Comparison of ENCODE assay signal across 9 cellular contexts in the genomic region with DNA sequence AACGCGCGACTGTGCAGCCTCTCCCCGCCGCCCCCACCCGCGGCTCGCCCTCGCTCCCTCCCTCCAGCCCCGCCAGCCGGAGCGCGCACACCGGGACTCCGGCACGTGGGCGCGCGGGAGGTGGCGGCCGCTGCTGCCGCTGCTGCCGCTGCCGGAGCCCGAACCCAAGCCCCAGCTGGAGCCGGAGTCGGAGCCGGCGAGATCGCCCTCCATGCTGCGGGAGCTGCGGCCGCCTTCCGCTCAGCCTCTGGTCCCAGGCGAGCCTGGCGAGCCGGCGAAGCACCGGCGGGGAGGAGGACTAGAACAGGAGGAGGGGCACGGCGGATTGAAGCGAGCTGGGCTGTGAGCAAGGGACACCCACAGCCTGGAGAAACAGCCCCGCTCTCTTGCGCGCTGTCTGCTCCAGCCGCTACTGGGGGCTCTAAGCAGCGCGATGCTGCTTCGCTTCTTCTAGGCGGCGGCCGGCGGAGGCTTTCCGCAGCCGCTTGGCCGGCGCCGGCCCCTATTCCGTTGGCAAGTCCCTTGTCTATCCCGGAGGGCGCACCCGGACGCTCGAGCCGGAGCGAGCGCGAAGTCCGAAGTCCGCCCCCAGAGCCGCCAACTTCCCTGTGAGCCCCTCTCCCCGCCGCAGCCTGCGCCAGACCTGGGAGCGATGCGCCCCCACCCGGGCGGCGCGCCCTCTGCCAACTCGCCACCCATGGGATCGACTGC.
DNase-seq lines count a peak whose midpoint lies in the region; ATAC-seq, FAIRE-seq and TF ChIP-seq lines count a peak whose summit lies in the region.
"Had no signal": no experiment of that assay in that cellular context is flagged by ENCODE, and none has a peak within 500 bp of the region (broad histone marks: within the 10 kb centered on the region; RNA-seq: fewer than 3 reads in every experiment).

No MANE protein-coding gene starts in this region.

- TF ChIP-seq CTCF in HEK293 (tag by site-specific recombination; IDR thresholded peaks at IDR 0.05) (no peak), pancreas (IDR thresholded peaks at IDR 0.05) (no peak)

- FAIRE-seq in pancreas (lab: Jason Lieb, UNC) (no peak), GM12891 (lab: Jason Lieb, UNC) (no peak)
- FAIRE-seq: colon had no signal

- H3K27ac ChIP-seq in HEK293 (ENCODE audit: extremely low read depth, low read depth, low read length) (no peak overlapping the region), pancreas (no peak overlapping the region)

- 1% methylated on average over 54 to 83 of the region's 83 CpGs for WGBS in pancreas, 2 donors

- peaks cover 0 to 29% (median 2%) of the 10 kb centered on the region in 4 donors for H3K27me3 ChIP-seq in pancreas

- DNase-seq in amniotic epithelial cell (ENCODE audit: low read depth) (peak; percentile 1), left cardiac atrium (peak; percentile 73), pancreas (peak; percentile 25 to 84 (median 54)), GM12891 (ENCODE audit: insufficient read length, low spot score) (no peak), HEK293T (ENCODE audit: extremely low spot score) (no peak)

- no peak for TF ChIP-seq POLR2A in GM12891 (IDR thresholded peaks at IDR 0.05; ENCODE audit: low read depth, low read length)

- no peaks in the 10 kb centered on the region for H3K9me3 ChIP-seq in HEK293 (ENCODE audit: control insufficient read depth, insufficient read depth, low read depth, low read length)
- H3K9me3 ChIP-seq in pancreas: no peaks in the 10 kb centered on the region

- H3K4me1 ChIP-seq in HEK293 (ENCODE audit: control insufficient read depth, insufficient read depth, low read length) (no peaks in the 10 kb centered on the region), pancreas (no peaks in the 10 kb centered on the region)

- intact Hi-C loops in left cardiac atrium (cut with DNase I) (loop anchor here in 1 of 2 donors (2.0 to 10.0 kb wide), 2 partner anchors 590 to 764 kb away; no protein-coding TSS in a partner anchor), pancreas (cut with DNase I) (no loop called here)

- H3K4me3 ChIP-seq in HEK293 (ENCODE audit: low read depth, low read length): peak overlapping the region; percentile 29
- peak overlapping the region in 2 of 4 donors; percentile 28 to 36 for H3K4me3 ChIP-seq in pancreas

- POLR2A ChIA-PET in HEK293 (lab: Yijun Ruan, JAX): no interaction called here
- POLR2A ChIA-PET in HEK293T (lab: Yijun Ruan, JAX): no interaction called here

- ATAC-seq in left cardiac atrium: peak; percentile 72 to 74
- ATAC-seq in pancreas: peak; percentile 77 to 96 (median 90)
- ATAC-seq in GM19328 (IDR thresholded peaks at IDR 0.05; ENCODE audit: unreplicated experiment): no peak
- no peak for ATAC-seq in GM19395 (IDR thresholded peaks at IDR 0.05; ENCODE audit: unreplicated experiment)

- H3K36me3 ChIP-seq in HEK293 (ENCODE audit: control insufficient read depth in 2 of 2, insufficient read depth in 1 of 2, low read length in 2 of 2): no peaks in the 10 kb centered on the region
- H3K36me3 ChIP-seq in pancreas: no peaks in the 10 kb centered on the region

- CTCF ChIA-PET in HEK293 (lab: Yijun Ruan, JAX) (no interaction called here), HEK293T (lab: Yijun Ruan, JAX) (no interaction called here)

TF ChIP-seq in GM12891, 5 proteins besides CTCF, POLR2A, EP300 and RAD21:
- no peak for TF ChIP-seq PAX5 (IDR thresholded peaks at IDR 0.05; ENCODE audit: insufficient read depth, low read length, severe bottlenecking)
- no peak for TF ChIP-seq POU2F2 (IDR thresholded peaks at IDR 0.05; ENCODE audit: low read depth, low read length)
- TF ChIP-seq TAF1 (IDR thresholded peaks at IDR 0.05; ENCODE audit: low read depth, low read length): no peak
- no peak for TF ChIP-seq SPI1 (IDR thresholded peaks at IDR 0.05; ENCODE audit: low read depth, low read length)
- TF ChIP-seq POLR2AphosphoS5 (IDR thresholded peaks at IDR 0.05; ENCODE audit: low read depth, low read length): no peak

TF ChIP-seq in HEK293T, 16 proteins besides CTCF, POLR2A, EP300 and RAD21:
- TF ChIP-seq ELF4 (IDR thresholded peaks at IDR 0.05): no peak
- no peak for TF ChIP-seq BHLHE40 (IDR thresholded peaks at IDR 0.05; ENCODE audit: borderline replicate concordance)

Comparison
In these comparisons a context has a peak if more than half of its experiments do, and no peak if none do; other contexts are left out.
1. DNase-seq: peak in amniotic epithelial cell (single experiment), left cardiac atrium (single experiment) and pancreas (6 of 6); none in GM12891 (single experiment) and HEK293T (single experiment).
2. ATAC-seq: peak in left cardiac atrium (2 of 2) and pancreas (4 of 4); none in GM19328 (single experiment) and GM19395 (single experiment).